Comparison of ENCODE assay signal across 22 cellular contexts in the genomic region with DNA sequence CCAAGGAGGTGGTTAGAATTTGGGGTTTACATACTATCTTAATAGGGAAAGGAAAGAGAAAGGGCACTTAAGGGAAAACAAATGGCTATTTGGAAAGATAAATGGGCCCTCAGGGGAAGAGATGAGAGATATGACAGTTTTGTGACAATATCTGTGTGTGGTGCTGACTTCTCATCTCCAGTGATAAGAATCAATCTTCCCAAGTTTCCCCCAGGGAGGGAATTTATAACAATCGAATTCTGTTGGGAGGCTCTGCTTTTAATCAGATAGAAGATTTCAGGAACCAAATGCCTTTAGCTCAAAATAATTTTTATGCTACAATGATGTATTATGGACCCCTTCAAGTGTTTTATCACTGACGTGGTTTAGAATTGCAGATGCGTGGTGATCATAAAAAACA.
"Had no signal": no experiment of that assay in that cellular context is flagged by ENCODE, and none has a peak within 500 bp of the region (broad histone marks: within the 10 kb centered on the region; RNA-seq: fewer than 3 reads in every experiment).

No MANE protein-coding gene starts in this region.

- DNase-seq: occipital lobe; ovary; posterior cingulate gyrus; psoas muscle; right cardiac atrium; right lobe of liver; sigmoid colon; small intestine; stimulated activated CD4-positive, alpha-beta T cell treated with anti-CD3 and anti-CD28 coated beads, Interleukin-15, amount 100 ng/mL, for 24 hours; stimulated activated CD4-positive, alpha-beta T cell treated with anti-CD3 and anti-CD28 coated beads, Interleukin-2, amount 100 ng/mL, for 24 hours; stimulated activated CD4-positive, alpha-beta T cell treated with anti-CD3 and anti-CD28 coated beads, Interleukin-2, amount 100 ng/mL, for 48 hours; stimulated activated CD4-positive, alpha-beta T cell treated with anti-CD3 and anti-CD28 coated beads, Interleukin-4, amount 100 ng/mL, for 24 hours; stimulated activated naive B cell treated with anti-CD40 and anti-IgM and Interleukin-4, amounts not matched to agents 10 μg/mL and 1 μg/mL and 100 μg/mL, for 72 hours; stimulated activated naive CD4-positive, alpha-beta T cell treated with Interleukin-2 at 50 U/mL for 16 hours; stomach; thyroid gland; upper lobe of left lung had no signal

- ATAC-seq: psoas muscle; right cardiac atrium; right lobe of liver; stimulated activated effector memory CD8-positive, alpha-beta T cell treated with anti-CD3 and anti-CD28 coated beads, Interleukin-12 subunit alpha, Interleukin-12 subunit beta, amount 100 ng/mL, for 72 hours; stimulated activated naive B cell treated with anti-CD40 and anti-IgM and Interleukin-4, amounts not matched to agents 10 μg/mL and 1 μg/mL and 100 μg/mL, for 72 hours had no signal

- H3K4me3 ChIP-seq: neural progenitor cell, ovary, psoas muscle, right lobe of liver, sigmoid colon, stomach, thoracic aorta, thyroid gland, tibial nerve, upper lobe of left lung, vagina had no signal
